Comparison of ENCODE assay signal across 31 cellular contexts in genomic region chr6:111204305-111204704, GRCh38.
"Had no signal": no experiment of that assay in that cellular context is flagged by ENCODE, and none has a peak within 500 bp of the region (broad histone marks: within the 10 kb centered on the region; RNA-seq: fewer than 3 reads in every experiment).

No MANE protein-coding gene starts in this region.

- FAIRE-seq: astrocyte, TTC549 had no signal

- ATAC-seq: activated CD8-positive, alpha-beta memory T cell treated with anti-CD3 and anti-CD28 coated beads, Interleukin-2, amount 10 ng/mL, durations not matched to agents 7 days and 5 days; T-helper 17 cell had no signal

- H3K9me3 ChIP-seq: Peyer's patch had no signal

- H3K36me3 ChIP-seq: Peyer's patch had no signal

- H3K4me1 Mint-ChIP-seq: activated CD4-positive, alpha-beta T cell treated with anti-CD3 and anti-CD28 coated beads, Interleukin-2, amount 10 ng/mL, durations not matched to agents 24 days and 14 days had no signal

- H3K4me1 ChIP-seq: Peyer's patch had no signal

- H3K4me3 Mint-ChIP-seq: activated B cell treated with CpG ODN at 0.5 μM for 24 hours; activated CD4-positive, alpha-beta T cell treated with anti-CD3 and anti-CD28 coated beads, Interleukin-2, amount 10 ng/mL, durations not matched to agents 24 days and 14 days; activated CD8-positive, alpha-beta memory T cell treated with anti-CD3 and anti-CD28 coated beads, Interleukin-2, amount 10 ng/mL, durations not matched to agents 7 days and 5 days; activated naive CD8-positive, alpha-beta T cell; activated T-cell treated with anti-CD3 and anti-CD28 coated beads, Interleukin-2, amount 50 U/mL, for 24 hours; activated T-helper 1 cell treated with anti-CD3 and anti-CD28 coated beads, Interleukin-12 subunit alpha, Interleukin-12 subunit beta, Interleukin-2, Interleukin-4 antibody, amounts not matched to agents 30 ng/mL and 10 ng/mL and 1 ng/mL, durations not matched to agents 14 hours and 24 hours and 36 hours; brain; T-helper 17 cell had no signal

- H3K4me3 ChIP-seq: Peyer's patch had no signal

- DNase-seq: activated B cell treated with CpG ODN at 0.5 μM for 24 hours; activated CD4-positive, alpha-beta T cell treated with anti-CD3 and anti-CD28 coated beads for 1 hour; activated CD4-positive, alpha-beta T cell treated with anti-CD3 and anti-CD28 coated beads, Interleukin-2, amount 10 ng/mL, durations not matched to agents 24 days and 14 days; activated CD4-positive, alpha-beta T cell treated with anti-CD3 and anti-CD28 coated beads, Interleukin-2, amount 50 U/mL, for 48 hours; activated CD8-positive, alpha-beta memory T cell treated with anti-CD3 and anti-CD28 coated beads, Interleukin-2, amount 10 ng/mL, durations not matched to agents 7 days and 5 days; activated effector memory CD4-positive, alpha-beta T cell treated with Interleukin-2 at 50 U/mL for 16 hours; activated naive CD4-positive, alpha-beta T cell; activated T-cell treated with anti-CD3 and anti-CD28 coated beads, Interleukin-2, amount 50 U/mL, for 24 hours; amygdala; IMR-90; Kasumi-1; KBM-7; NCI-H1048; NCI-H1417; NCI-H1930; NCI-H2171; NCI-H226; NCI-H526; NCI-H774; NK-92 treated with Interleukin-12 subunit alpha and Interleukin-12 subunit beta, amount 100 ng/mL, for 24 hours; OCI-M1; Peyer's patch; SIG-M5; T-helper 17 cell; T-helper 9 cell had no signal

- H3K27me3 ChIP-seq: Peyer's patch had no signal

- H3K27ac ChIP-seq: Peyer's patch, RWPE1 had no signal

- H3K36me3 Mint-ChIP-seq: activated CD8-positive, alpha-beta memory T cell treated with anti-CD3 and anti-CD28 coated beads, Interleukin-2, amount 10 ng/mL, durations not matched to agents 7 days and 5 days; brain had no signal

- H3K9me3 Mint-ChIP-seq: activated B cell treated with CpG ODN at 0.5 μM for 24 hours; activated CD4-positive, alpha-beta T cell treated with anti-CD3 and anti-CD28 coated beads, Interleukin-2, amount 10 ng/mL, durations not matched to agents 24 days and 14 days; activated T-cell treated with anti-CD3 and anti-CD28 coated beads, Interleukin-2, amount 50 U/mL, for 24 hours; activated T-helper 1 cell treated with anti-CD3 and anti-CD28 coated beads, Interleukin-12 subunit alpha, Interleukin-12 subunit beta, Interleukin-2, Interleukin-4 antibody, amounts not matched to agents 30 ng/mL and 10 ng/mL and 1 ng/mL, durations not matched to agents 14 hours and 24 hours and 36 hours had no signal

- H3K27me3 Mint-ChIP-seq: activated B cell treated with CpG ODN at 0.5 μM for 24 hours; activated CD4-positive, alpha-beta T cell treated with anti-CD3 and anti-CD28 coated beads, Interleukin-2, amount 10 ng/mL, durations not matched to agents 24 days and 14 days; activated CD8-positive, alpha-beta memory T cell treated with anti-CD3 and anti-CD28 coated beads, Interleukin-2, amount 10 ng/mL, durations not matched to agents 7 days and 5 days; activated naive CD8-positive, alpha-beta T cell; activated T-cell treated with anti-CD3 and anti-CD28 coated beads, Interleukin-2, amount 50 U/mL, for 24 hours; brain; T-helper 17 cell had no signal

- H3K27ac Mint-ChIP-seq: activated B cell treated with CpG ODN at 0.5 μM for 24 hours; activated CD4-positive, alpha-beta T cell treated with anti-CD3 and anti-CD28 coated beads, Interleukin-2, amount 10 ng/mL, durations not matched to agents 24 days and 14 days; activated CD8-positive, alpha-beta memory T cell treated with anti-CD3 and anti-CD28 coated beads, Interleukin-2, amount 10 ng/mL, durations not matched to agents 7 days and 5 days; activated naive CD8-positive, alpha-beta T cell; activated T-cell treated with anti-CD3 and anti-CD28 coated beads, Interleukin-2, amount 50 U/mL, for 24 hours; activated T-helper 1 cell treated with anti-CD3 and anti-CD28 coated beads, Interleukin-12 subunit alpha, Interleukin-12 subunit beta, Interleukin-2, Interleukin-4 antibody, amounts not matched to agents 30 ng/mL and 10 ng/mL and 1 ng/mL, durations not matched to agents 14 hours and 24 hours and 36 hours; brain; T-helper 17 cell had no signal
